In genomic region chr4:24105183-24106039, GRCh38 we compare ENCODE assay signal across 11 cellular contexts.
DNase-seq lines count a peak whose midpoint lies in the region; TF ChIP-seq lines count a peak whose summit lies in the region.
"Had no signal": no experiment of that assay in that cellular context is flagged by ENCODE, and none has a peak within 500 bp of the region (broad histone marks: within the 10 kb centered on the region; RNA-seq: fewer than 3 reads in every experiment).

No MANE protein-coding gene starts in this region.

- no peak for TF ChIP-seq CTCF in astrocyte of the cerebellum (IDR thresholded peaks at IDR 0.05; ENCODE audit: low read depth, low read length, missing control alignments)

- in situ Hi-C loops in astrocyte of the cerebellum (cut with HindIII; ENCODE audit: low sequenced_read_pairs) = no loop called here

- no peak overlapping the region for H3K4me3 ChIP-seq in astrocyte of the cerebellum (ENCODE audit: low read depth, low read length)

- DNase-seq in H4 (ENCODE audit: low spot score) (peak; percentile 84), astrocyte of the cerebellum (ENCODE audit: low read depth) (peak; percentile 75), hepatic stellate cell (ENCODE audit: low spot score) (peak; percentile 54), smooth muscle cell of the brain vasculature (ENCODE audit: low read depth, low spot score) (peak; percentile 40), cerebellar nuclear complex (lab: John Stamatoyannopoulos, UW) (no peak), SW 1271 (lab: John Stamatoyannopoulos, UW) (no peak), DMS114 treated with DMSO at 0.1 percent for 48 hours (lab: John Stamatoyannopoulos, UW; ENCODE audit: unreplicated experiment) (no peak), SK-N-DZ (ENCODE audit: low spot score) (no peak)
- DNase-seq: activated CD4-positive, alpha-beta T cell treated with anti-CD3 and anti-CD28 coated beads for 1 hour; activated naive CD8-positive, alpha-beta T cell treated with anti-CD3 and anti-CD28 coated beads, Interleukin-2, amount 10 ng/mL, durations not matched to agents 7 days and 5 days; DND-41 had no signal

Comparison
In these comparisons a context has a peak if more than half of its experiments do, and no peak if none do; other contexts are left out.
1. DNase-seq: peak in H4 (single experiment), astrocyte of the cerebellum (single experiment), hepatic stellate cell (single experiment) and smooth muscle cell of the brain vasculature (single experiment); none in cerebellar nuclear complex (0 of 2), SW 1271 (0 of 2), DMS114 treated with DMSO at 0.1 percent for 48 hours (single experiment) and SK-N-DZ (single experiment).